9 cellular contexts compared by ENCODE assay signal in the genomic region with DNA sequence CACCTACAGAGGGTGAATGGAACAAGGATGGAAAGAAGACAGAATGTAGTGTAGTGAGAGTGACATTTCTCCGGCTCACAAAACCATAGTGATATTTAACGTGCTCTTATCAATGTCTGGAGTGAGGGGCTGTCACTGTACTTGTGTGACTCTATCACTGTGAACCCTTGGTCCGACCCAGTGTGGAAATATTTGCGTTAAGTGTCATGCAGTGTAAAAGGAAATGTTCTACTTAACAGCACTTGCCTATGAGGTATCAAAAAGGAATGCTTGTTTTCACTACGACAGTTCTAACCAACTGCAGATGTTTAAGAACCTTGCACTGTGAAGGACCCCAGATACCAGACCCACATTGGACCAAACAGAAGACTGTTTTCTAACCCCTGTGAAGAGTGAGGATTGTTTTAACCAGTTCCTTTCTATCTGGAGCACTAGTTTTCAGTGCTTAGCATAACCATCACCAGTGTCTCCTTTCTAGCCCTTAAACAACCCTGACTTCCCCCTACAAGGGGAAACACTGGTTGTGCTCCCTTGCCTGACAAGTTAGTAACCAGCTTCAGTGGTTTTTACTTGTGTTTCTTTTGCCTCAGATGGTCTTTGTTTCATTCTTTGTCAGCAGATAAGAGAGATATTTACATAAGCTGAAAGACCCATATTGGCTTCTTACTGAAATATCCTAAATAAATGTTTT.
A peak's percentile ranks its signal among the peaks of the same experiment; 100 is the strongest.
DNase-seq lines count a peak whose midpoint lies in the region; ATAC-seq and TF ChIP-seq lines count a peak whose summit lies in the region.
"Had no signal": no experiment of that assay in that cellular context is flagged by ENCODE, and none has a peak within 500 bp of the region (broad histone marks: within the 10 kb centered on the region; RNA-seq: fewer than 3 reads in every experiment).

No MANE protein-coding gene starts in this region.

- no peaks in the 10 kb centered on the region for H3K36me3 ChIP-seq in Panc1 (ENCODE audit: control insufficient read depth, insufficient read depth, low read length)
- no peaks in the 10 kb centered on the region for H3K36me3 ChIP-seq in HAP-1 (replicated peaks)
- H3K36me3 ChIP-seq in CD8-positive, alpha-beta T cell (ENCODE audit: insufficient read depth, low read length), result no peaks in the 10 kb centered on the region
- H3K36me3 ChIP-seq: gastrocnemius medialis had no signal

- CTCF ChIA-PET in Panc1 (lab: Charles Lee), result no interaction called here
- CTCF ChIA-PET in CD8-positive, alpha-beta T cell (lab: Charles Lee), result no interaction called here

- H3K4me1 ChIP-seq in Panc1 (ENCODE audit: control insufficient read depth, insufficient read depth, low read length), result no peaks in the 10 kb centered on the region
- H3K4me1 ChIP-seq in HAP-1, result no peaks in the 10 kb centered on the region
- H3K4me1 ChIP-seq in CD8-positive, alpha-beta T cell (ENCODE audit: insufficient read depth, low read length), result no peaks in the 10 kb centered on the region
- H3K4me1 ChIP-seq: gastrocnemius medialis had no signal

- DNase-seq in Panc1 (ENCODE audit: low read depth, low spot score) (no peak), fibroblast of peridontal ligament (ENCODE audit: extremely low read depth) (peak; percentile 95), stromal cell of bone marrow (ENCODE audit: low read depth) (peak; percentile 69), HAP-1 (ENCODE audit: low spot score in 2 of 2) (no peak)
- DNase-seq in CD8-positive, alpha-beta T cell, result no peak
- DNase-seq: gastrocnemius medialis had no signal

- H3K9me3 ChIP-seq in Panc1 (ENCODE audit: control insufficient read depth, insufficient read depth, low read depth, low read length) (no peaks in the 10 kb centered on the region), HAP-1 (no peaks in the 10 kb centered on the region)
- no peaks in the 10 kb centered on the region for H3K9me3 ChIP-seq in CD8-positive, alpha-beta T cell (ENCODE audit: low read length)
- H3K9me3 ChIP-seq: gastrocnemius medialis had no signal

- no TSS peak for BruUV-seq in Panc1 (replicated peaks; lab: Mats Ljungman, UMichigan)

- in situ Hi-C loops in Panc1 (cut with HindIII; ENCODE audit: low pct_unique_long_range_greater_than_20kb, low sequenced_read_pairs) (no loop called here), HAP-1 (cut with MboI; ENCODE audit: low sequenced_read_pairs) (no loop called here)

- no peak for TF ChIP-seq CTCF in Panc1 (IDR thresholded peaks at IDR 0.05)
- no peak for TF ChIP-seq CTCF in CD8-positive, alpha-beta T cell (IDR thresholded peaks at IDR 0.05)

- H3K27ac ChIP-seq in Panc1 (ENCODE audit: low read length), result no peak overlapping the region
- H3K27ac ChIP-seq in CD8-positive, alpha-beta T cell (ENCODE audit: low read depth, low read length), result no peak overlapping the region
- H3K27ac ChIP-seq: gastrocnemius medialis had no signal

- H3K27me3 Mint-ChIP-seq in CD8-positive, alpha-beta T cell (ENCODE audit: low read depth), result peaks cover 29% of the 10 kb centered on the region

- POLR2A ChIA-PET in Panc1 (lab: Charles Lee), result no interaction called here
- POLR2A ChIA-PET in CD8-positive, alpha-beta T cell (lab: Charles Lee), result no interaction called here

- H3K36me3 Mint-ChIP-seq in CD8-positive, alpha-beta T cell, result no peaks in the 10 kb centered on the region
- H3K36me3 Mint-ChIP-seq: natural killer cell treated with Interleukin-12 subunit alpha and Interleukin-12 subunit beta and Interleukin-15 and Interleukin-18, amount 100 ng/mL, for 72 hours had no signal

- no peaks in the 10 kb centered on the region for H3K9me3 Mint-ChIP-seq in CD8-positive, alpha-beta T cell
- H3K9me3 Mint-ChIP-seq: natural killer cell treated with Interleukin-12 subunit alpha and Interleukin-12 subunit beta and Interleukin-15 and Interleukin-18, amount 100 ng/mL, for 72 hours had no signal

- no peak overlapping the region for H3K4me3 Mint-ChIP-seq in CD8-positive, alpha-beta T cell
- H3K4me3 Mint-ChIP-seq: natural killer cell treated with Interleukin-12 subunit alpha and Interleukin-12 subunit beta and Interleukin-15 and Interleukin-18, amount 100 ng/mL, for 72 hours had no signal

- H3K4me1 Mint-ChIP-seq in CD8-positive, alpha-beta T cell (ENCODE audit: low read depth), result no peaks in the 10 kb centered on the region

- peaks cover 6% of the 10 kb centered on the region; the same call in 1 of the 2 replicates for H3K27me3 ChIP-seq in Panc1 (ENCODE audit: control insufficient read depth, insufficient read depth, low read length)
- H3K27me3 ChIP-seq in HAP-1 (ENCODE audit: low read depth), result no peaks in the 10 kb centered on the region
- H3K27me3 ChIP-seq in CD8-positive, alpha-beta T cell (ENCODE audit: insufficient read depth, low read length), result no peaks in the 10 kb centered on the region
- H3K27me3 ChIP-seq: gastrocnemius medialis had no signal

- H3K4me3 ChIP-seq in Panc1 (ENCODE audit: low read depth in 2 of 2, low read length in 2 of 2), result no peak overlapping the region
- no peak overlapping the region for H3K4me3 ChIP-seq in HAP-1
- H3K4me3 ChIP-seq in CD8-positive, alpha-beta T cell (ENCODE audit: low read depth, low read length), result no peak overlapping the region
- H3K4me3 ChIP-seq: gastrocnemius medialis had no signal

- intact Hi-C loops in Panc1 (cut with micrococcal nuclease; ENCODE audit: unreplicated experiment), result no loop called here
- intact Hi-C loops in CD8-positive, alpha-beta T cell (cut with DNase I, micrococcal nuclease), result no loop called here

- ATAC-seq in GM21576 (IDR thresholded peaks at IDR 0.05; ENCODE audit: unreplicated experiment), result peak; percentile 55
- ATAC-seq in Panc1, result peak; percentile 56; the same call in 1 of the 2 replicates
- no peak for ATAC-seq in GM19324 (IDR thresholded peaks at IDR 0.05; ENCODE audit: low FRiP score, unreplicated experiment)
- ATAC-seq in CD8-positive, alpha-beta T cell, result no peak
- ATAC-seq: gastrocnemius medialis; natural killer cell treated with Interleukin-12 subunit alpha and Interleukin-12 subunit beta and Interleukin-15 and Interleukin-18, amount 100 ng/mL, for 72 hours had no signal

- no peak overlapping the region for H3K27ac Mint-ChIP-seq in CD8-positive, alpha-beta T cell
- H3K27ac Mint-ChIP-seq: natural killer cell treated with Interleukin-12 subunit alpha and Interleukin-12 subunit beta and Interleukin-15 and Interleukin-18, amount 100 ng/mL, for 72 hours had no signal

Comparison
In these comparisons a context has a peak if more than half of its experiments do, and no peak if none do; other contexts are left out.
1. ATAC-seq: peak in GM21576 (single experiment) and Panc1 (single experiment); none in GM19324 (single experiment) and CD8-positive, alpha-beta T cell (single experiment).
2. DNase-seq: peak in fibroblast of peridontal ligament (single experiment) and stromal cell of bone marrow (single experiment); none in Panc1 (single experiment), HAP-1 (0 of 2) and CD8-positive, alpha-beta T cell (0 of 7).